Comparison of ENCODE assay signal across 2 cellular contexts in the genomic region with DNA sequence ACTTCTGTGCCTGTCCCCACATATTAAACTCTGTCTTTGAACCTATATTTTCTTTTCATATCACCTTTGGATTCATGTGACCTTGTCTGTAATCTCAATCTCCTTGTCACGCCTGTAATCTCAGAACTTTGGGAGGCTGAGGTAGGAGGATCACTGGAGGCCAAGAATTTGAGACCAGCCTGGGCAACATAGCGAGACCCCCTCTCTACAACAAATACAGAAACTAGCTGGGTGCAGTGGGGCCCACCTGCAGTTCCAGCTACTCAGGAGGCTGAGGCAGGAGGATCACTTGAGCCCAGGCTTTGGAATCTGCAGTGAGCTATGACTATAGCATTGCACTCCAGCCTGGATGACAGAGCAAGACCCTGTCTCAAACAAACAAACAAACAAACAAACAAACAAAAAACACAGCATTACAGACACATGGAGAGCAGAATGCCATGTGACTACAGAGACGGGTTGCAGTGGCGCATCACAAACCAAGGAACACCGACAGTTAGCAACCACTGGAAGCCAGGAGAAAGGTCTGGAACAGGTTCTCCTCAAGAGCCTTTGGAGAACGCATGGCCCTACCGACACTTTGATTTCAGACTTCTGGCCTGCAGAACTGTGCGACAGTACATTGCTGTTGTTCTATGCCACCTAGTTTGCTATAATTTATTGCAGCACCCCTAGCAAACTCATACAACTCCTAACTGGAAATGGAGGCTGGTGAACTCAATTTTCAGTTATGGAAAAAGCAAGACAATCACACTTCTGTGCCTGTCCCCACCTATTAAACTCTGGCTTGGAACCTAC.
TF ChIP-seq lines count a peak whose summit lies in the region.

No MANE protein-coding gene starts in this region.

TF ChIP-seq in HepG2, 621 proteins besides CTCF, POLR2A, EP300 and RAD21 (continues in another document):
- TF ChIP-seq MEIS1 (CRISPR knock-in tag; IDR thresholded peaks at IDR 0.05; ENCODE audit: borderline replicate concordance) (0 out of 2 replicates have a peak, but pooled peaks have one; percentile 18), ZBTB38 (CRISPR knock-in tag; IDR thresholded peaks at IDR 0.05) (peak; percentile 60; the same call in 1 of the 2 replicates), EED (CRISPR knock-in tag; IDR thresholded peaks at IDR 0.05) (no peak), ZNF280D (CRISPR knock-in tag; IDR thresholded peaks at IDR 0.05) (no peak), CCAR2 (optimal IDR thresholded peaks at IDR 0.05; ENCODE audit: low read depth, low read length) (no peak), E2F5 (CRISPR knock-in tag; conservative IDR thresholded peaks at IDR 0.05) (no peak), YY1 (IDR thresholded peaks at IDR 0.05; ENCODE audit: insufficient read depth, insufficient replicate concordance, low read depth, low read length) (no peak), ZFP37 (CRISPR knock-in tag; IDR thresholded peaks at IDR 0.05; ENCODE audit: borderline replicate concordance) (no peak), ZNF556 (CRISPR knock-in tag; IDR thresholded peaks at IDR 0.05; ENCODE audit: borderline replicate concordance) (peak; percentile 51; the same call in 1 of the 2 replicates), PHF5A (CRISPR knock-in tag; IDR thresholded peaks at IDR 0.05; ENCODE audit: low read depth, unreplicated experiment) (no peak)
- TF ChIP-seq, protein P1, sequence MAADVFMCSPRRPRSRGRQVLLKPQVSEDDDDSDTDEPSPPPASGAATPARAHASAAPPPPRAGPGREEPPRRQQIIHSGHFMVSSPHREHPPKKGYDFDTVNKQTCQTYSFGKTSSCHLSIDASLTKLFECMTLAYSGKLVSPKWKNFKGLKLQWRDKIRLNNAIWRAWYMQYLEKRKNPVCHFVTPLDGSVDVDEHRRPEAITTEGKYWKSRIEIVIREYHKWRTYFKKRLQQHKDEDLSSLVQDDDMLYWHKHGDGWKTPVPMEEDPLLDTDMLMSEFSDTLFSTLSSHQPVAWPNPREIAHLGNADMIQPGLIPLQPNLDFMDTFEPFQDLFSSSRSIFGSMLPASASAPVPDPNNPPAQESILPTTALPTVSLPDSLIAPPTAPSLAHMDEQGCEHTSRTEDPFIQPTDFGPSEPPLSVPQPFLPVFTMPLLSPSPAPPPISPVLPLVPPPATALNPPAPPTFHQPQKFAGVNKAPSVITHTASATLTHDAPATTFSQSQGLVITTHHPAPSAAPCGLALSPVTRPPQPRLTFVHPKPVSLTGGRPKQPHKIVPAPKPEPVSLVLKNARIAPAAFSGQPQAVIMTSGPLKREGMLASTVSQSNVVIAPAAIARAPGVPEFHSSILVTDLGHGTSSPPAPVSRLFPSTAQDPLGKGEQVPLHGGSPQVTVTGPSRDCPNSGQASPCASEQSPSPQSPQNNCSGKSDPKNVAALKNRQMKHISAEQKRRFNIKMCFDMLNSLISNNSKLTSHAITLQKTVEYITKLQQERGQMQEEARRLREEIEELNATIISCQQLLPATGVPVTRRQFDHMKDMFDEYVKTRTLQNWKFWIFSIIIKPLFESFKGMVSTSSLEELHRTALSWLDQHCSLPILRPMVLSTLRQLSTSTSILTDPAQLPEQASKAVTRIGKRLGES (CRISPR knock-in tag; IDR thresholded peaks at IDR 0.05; ENCODE audit: borderline replicate concordance), result no peak
- TF ChIP-seq, protein P2, sequence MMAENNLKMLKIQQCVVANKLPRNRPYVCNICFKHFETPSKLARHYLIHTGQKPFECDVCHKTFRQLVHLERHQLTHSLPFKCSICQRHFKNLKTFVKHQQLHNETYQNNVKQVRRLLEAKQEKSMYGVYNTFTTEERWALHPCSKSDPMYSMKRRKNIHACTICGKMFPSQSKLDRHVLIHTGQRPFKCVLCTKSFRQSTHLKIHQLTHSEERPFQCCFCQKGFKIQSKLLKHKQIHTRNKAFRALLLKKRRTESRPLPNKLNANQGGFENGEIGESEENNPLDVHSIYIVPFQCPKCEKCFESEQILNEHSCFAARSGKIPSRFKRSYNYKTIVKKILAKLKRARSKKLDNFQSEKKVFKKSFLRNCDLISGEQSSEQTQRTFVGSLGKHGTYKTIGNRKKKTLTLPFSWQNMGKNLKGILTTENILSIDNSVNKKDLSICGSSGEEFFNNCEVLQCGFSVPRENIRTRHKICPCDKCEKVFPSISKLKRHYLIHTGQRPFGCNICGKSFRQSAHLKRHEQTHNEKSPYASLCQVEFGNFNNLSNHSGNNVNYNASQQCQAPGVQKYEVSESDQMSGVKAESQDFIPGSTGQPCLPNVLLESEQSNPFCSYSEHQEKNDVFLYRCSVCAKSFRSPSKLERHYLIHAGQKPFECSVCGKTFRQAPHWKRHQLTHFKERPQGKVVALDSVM (CRISPR knock-in tag; IDR thresholded peaks at IDR 0.05), result peak; percentile 92
- TF ChIP-seq, protein P3, sequence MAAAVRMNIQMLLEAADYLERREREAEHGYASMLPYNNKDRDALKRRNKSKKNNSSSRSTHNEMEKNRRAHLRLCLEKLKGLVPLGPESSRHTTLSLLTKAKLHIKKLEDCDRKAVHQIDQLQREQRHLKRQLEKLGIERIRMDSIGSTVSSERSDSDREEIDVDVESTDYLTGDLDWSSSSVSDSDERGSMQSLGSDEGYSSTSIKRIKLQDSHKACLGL (CRISPR knock-in tag; IDR thresholded peaks at IDR 0.05), result no peak

TF ChIP-seq in K562, 482 proteins besides CTCF, POLR2A, EP300 and RAD21:
- TF ChIP-seq NR2C1 (IDR thresholded peaks at IDR 0.05) (no peak), NR2C1 (tag; IDR thresholded peaks at IDR 0.05) (no peak), FOXM1 (IDR thresholded peaks at IDR 0.05; ENCODE audit: low read depth) (no peak), FOXM1 (CRISPR knock-in tag; IDR thresholded peaks at IDR 0.05; ENCODE audit: low read depth) (no peak), ZNF121 (CRISPR knock-in tag; conservative IDR thresholded peaks at IDR 0.05) (peak; percentile 38; the same call in 1 of the 2 replicates)
TF ChIP-seq in K562: peak in this region for 1.
